ENCODE assay signal across 22 cellular contexts in the genomic region with DNA sequence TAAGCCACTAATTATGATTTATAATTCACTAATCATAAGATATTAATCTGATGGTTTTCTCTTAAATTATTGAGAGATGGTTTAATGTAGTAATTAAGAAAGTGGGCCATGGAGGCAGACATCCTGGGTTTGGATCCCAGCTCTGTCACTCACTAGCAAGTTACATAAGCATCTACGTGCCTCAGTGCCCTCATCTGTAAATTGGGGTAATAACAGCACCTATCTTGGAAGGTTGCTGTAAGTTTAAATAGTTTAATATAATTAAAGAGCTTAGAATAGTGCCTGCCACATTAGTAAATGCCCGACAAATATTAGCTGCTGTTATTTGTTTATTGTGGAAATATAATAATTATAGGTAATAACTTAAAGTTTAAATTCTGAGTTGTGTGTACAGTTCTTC. TPM values are rescaled to one million over a fixed set of nuclear protein-coding genes. Genes with fewer than 3 reads are reported as not detected.
DNase-seq lines count a peak whose midpoint lies in the region; ATAC-seq, FAIRE-seq and TF ChIP-seq lines count a peak whose summit lies in the region.
"Had no signal": no experiment of that assay in that cellular context is flagged by ENCODE, and none has a peak within 500 bp of the region (broad histone marks: within the 10 kb centered on the region; RNA-seq: fewer than 3 reads in every experiment).

No MANE protein-coding gene starts in this region.

- no peak for DNase-seq in HepG2 (ENCODE audit: low spot score)
- DNase-seq in right lobe of liver: no peak
- DNase-seq in immature natural killer cell: no peak
- no peak for DNase-seq in psoas muscle
- DNase-seq in NCI-H2029 (lab: John Stamatoyannopoulos, UW): no peak
- DNase-seq in esophagus squamous epithelium (lab: John Stamatoyannopoulos, UW): no peak
- no peak for DNase-seq in A172 (ENCODE audit: low spot score)
- DNase-seq: CD8-positive, alpha-beta T cell; DMS53; EL; GM23248; HCEC 1CT; KBM-7; NCI-H1105; NCI-H2081 treated with DMSO at 0.1 percent for 48 hours; NCI-H510A; NCI-H82; SHP77 treated with DMSO at 0.1 percent for 48 hours had no signal

- TF ChIP-seq POLR2A in HepG2 (IDR thresholded peaks at IDR 0.05; ENCODE audit: insufficient read depth in 1 of 2, low read depth in 2 of 2, low read length in 2 of 2) (no peak), right lobe of liver (IDR thresholded peaks at IDR 0.05) (no peak), esophagus squamous epithelium (IDR thresholded peaks at IDR 0.05) (no peak)

- H3K36me3 ChIP-seq in HepG2 (replicated peaks in 1 of 2; ENCODE audit: control insufficient read depth in 1 of 2, insufficient read depth in 2 of 2, low read length in 2 of 2) (0 out of 5 replicates have a peak, but pooled peaks cover 0 to 5% of the 10 kb centered on the region in 2 experiments), right lobe of liver (no peaks in the 10 kb centered on the region), psoas muscle (ENCODE audit: insufficient read depth in 1 of 2, low read depth in 1 of 2) (no peaks in the 10 kb centered on the region), esophagus squamous epithelium (no peaks in the 10 kb centered on the region)

- TF ChIP-seq RAD21 in HepG2 (CRISPR knock-in tag; IDR thresholded peaks at IDR 0.05): no peak

- H3K4me1 ChIP-seq in HepG2 (ENCODE audit: insufficient read depth, low read length) (peaks cover 30% of the 10 kb centered on the region), right lobe of liver (peaks cover 0 to 7% (median 0%) of the 10 kb centered on the region in 4 donors), psoas muscle (peaks cover 27% of the 10 kb centered on the region), esophagus squamous epithelium (peaks cover 2 to 23% (median 6%) of the 10 kb centered on the region in 3 donors)

- no peaks in the 10 kb centered on the region for H3K79me2 ChIP-seq in HepG2 (ENCODE audit: insufficient read depth, low read length)

- H3K4me3 ChIP-seq in HepG2 (replicated peaks in 1 of 3; ENCODE audit: insufficient read depth in 1 of 3, low read depth in 2 of 3, low read length in 3 of 3): no peak overlapping the region
- no peak overlapping the region for H3K4me3 ChIP-seq in right lobe of liver
- no peak overlapping the region for H3K4me3 ChIP-seq in psoas muscle
- no peak overlapping the region for H3K4me3 ChIP-seq in esophagus squamous epithelium
- H3K4me3 ChIP-seq: BLaER1 treated with 17β-estradiol and CSF1 and Interleukin-3, amounts not matched to agents 10 nM and 100 nM; GM23248 had no signal

- H2AFZ ChIP-seq in HepG2 (ENCODE audit: low read length): no peak overlapping the region
- H2AFZ ChIP-seq: GM23248 had no signal

- BruUV-seq in HepG2 (replicated peaks; lab: Mats Ljungman, UMichigan): no TSS peak

- intact Hi-C loops in HepG2 (cut with micrococcal nuclease; ENCODE audit: unreplicated experiment) (no loop called here), right lobe of liver (cut with DNase I) (no loop called here), psoas muscle (cut with DNase I) (no loop called here), esophagus squamous epithelium (cut with DNase I) (no loop called here)

- H3K36me3 Mint-ChIP-seq in immature natural killer cell: peaks cover 0 to 4% (median 0%) of the 10 kb centered on the region in 3 donors

- H3K9me3 ChIP-seq in HepG2 (ENCODE audit: low read length): no peaks in the 10 kb centered on the region
- no peaks in the 10 kb centered on the region for H3K9me3 ChIP-seq in right lobe of liver
- H3K9me3 ChIP-seq in psoas muscle: no peaks in the 10 kb centered on the region
- H3K9me3 ChIP-seq in esophagus squamous epithelium: no peaks in the 10 kb centered on the region

- H3K9me3 Mint-ChIP-seq in immature natural killer cell: no peaks in the 10 kb centered on the region
- H3K9me3 Mint-ChIP-seq: CD8-positive, alpha-beta T cell had no signal

- H3K9ac ChIP-seq in HepG2 (ENCODE audit: insufficient read depth, low read depth, low read length): no peak overlapping the region
- H3K9ac ChIP-seq: GM23248 had no signal

- FAIRE-seq in HepG2 (lab: Jason Lieb, UNC): no peak
- FAIRE-seq: GM12891, GM19239 had no signal

- peaks cover 24 to 29% of the 10 kb centered on the region in 2 donors for H3K4me1 Mint-ChIP-seq in immature natural killer cell

- POLR2A ChIA-PET in HepG2 (lab: Yijun Ruan, JAX): no interaction called here

- no peak for TF ChIP-seq CTCF in HepG2 (CRISPR knock-in tag; IDR thresholded peaks at IDR 0.05)
- no peak for TF ChIP-seq CTCF in right lobe of liver (IDR thresholded peaks at IDR 0.05)
- no peak for TF ChIP-seq CTCF in psoas muscle (IDR thresholded peaks at IDR 0.05)
- no peak for TF ChIP-seq CTCF in esophagus squamous epithelium (IDR thresholded peaks at IDR 0.05)

- no peaks in the 10 kb centered on the region for H3K27me3 ChIP-seq in HepG2 (ENCODE audit: control insufficient read depth in 1 of 2, insufficient read depth in 2 of 2, low read length in 2 of 2)
- H3K27me3 ChIP-seq in right lobe of liver: no peaks in the 10 kb centered on the region
- H3K27me3 ChIP-seq in psoas muscle (ENCODE audit: insufficient read depth in 3 of 3, low read length in 2 of 3): no peaks in the 10 kb centered on the region
- no peaks in the 10 kb centered on the region for H3K27me3 ChIP-seq in esophagus squamous epithelium
- H3K27me3 ChIP-seq: BLaER1 treated with 17β-estradiol and CSF1 and Interleukin-3, amounts not matched to agents 10 nM and 100 nM had no signal

- H3K4me2 ChIP-seq in HepG2 (ENCODE audit: low read depth, low read length): no peak overlapping the region

- ATAC-seq in HepG2 (no peak), right lobe of liver (no peak), psoas muscle (no peak), HG03521 (IDR thresholded peaks at IDR 0.05; ENCODE audit: unreplicated experiment) (no peak)

- in situ Hi-C loops in HepG2 (cut with HindIII; ENCODE audit: extremely low pct_ligation_motif_present, low pct_unique_long_range_greater_than_20kb): no loop called here

- H3K4me3 Mint-ChIP-seq in immature natural killer cell: no peak overlapping the region
- H3K4me3 Mint-ChIP-seq: CD8-positive, alpha-beta T cell had no signal

- H4K20me1 ChIP-seq in HepG2 (ENCODE audit: insufficient read depth, low read length): no peaks in the 10 kb centered on the region
- H4K20me1 ChIP-seq: BLaER1 treated with 17β-estradiol and CSF1 and Interleukin-3, amounts not matched to agents 10 nM and 100 nM had no signal

- H3K27me3 Mint-ChIP-seq in immature natural killer cell (ENCODE audit: low read depth in 3 of 3): no peaks in the 10 kb centered on the region

- WGBS in HepG2 (ENCODE audit: low lambda C conversion rate): 97% methylated on average over 2 of the region's 2 CpGs
- 89% methylated on average over 2 of the region's 2 CpGs for WGBS in right lobe of liver (ENCODE audit: insufficient coverage, low coverage, low lambda C conversion rate, missing lambda C conversion rate)
- WGBS in psoas muscle, 3 donors: 95 to 100% (median 98%) methylated on average over 2 of the region's 2 CpGs
- WGBS in esophagus squamous epithelium, 2 donors: 91 to 93% methylated on average over 2 of the region's 2 CpGs

- TF ChIP-seq EP300 in HepG2 (IDR thresholded peaks at IDR 0.05; ENCODE audit: low read depth in 2 of 2, low read length in 2 of 2) (no peak), HepG2 (CRISPR knock-in tag; IDR thresholded peaks at IDR 0.05; ENCODE audit: borderline replicate concordance) (no peak)

- CTCF ChIA-PET in HepG2 (lab: Yijun Ruan, JAX; ENCODE audit: low intra/inter-chr PET ratio, low total read pairs): no interaction called here

- no peak overlapping the region for H3K27ac ChIP-seq in HepG2 (ENCODE audit: extremely low read length, insufficient read depth, low read length)
- H3K27ac ChIP-seq in right lobe of liver: peak overlapping the region in 1 of 3 donors; percentile 55
- peak overlapping the region; percentile 53 for H3K27ac ChIP-seq in psoas muscle
- peak overlapping the region in 2 of 4 donors; percentile 15 to 22 for H3K27ac ChIP-seq in esophagus squamous epithelium
- H3K27ac ChIP-seq: GM23248 had no signal

- peak overlapping the region in 4 of 6 donors; percentile 43 to 87 (median 82) for H3K27ac Mint-ChIP-seq in immature natural killer cell
- H3K27ac Mint-ChIP-seq: CD8-positive, alpha-beta T cell had no signal

RNA-seq across cellular contexts. Expression of a gene that starts 30.9 kb away (rescaled TPM):
- total RNA-seq in HepG2 (2016; rRNA removed; fragmentation: Illumina TruSeq; extraction: Trizol): 24.9 and 34.8 TPM in 2 replicates
- total RNA-seq in HepG2 (2016; cell fraction: cytosol; rRNA removed; fragmentation: Illumina TruSeq; extraction: Trizol; ENCODE audit: low read depth): 8.2 and 8.5 TPM in 2 replicates
- total RNA-seq in HepG2 (2016; cell fraction: insoluble cytoplasmic fraction; rRNA removed; fragmentation: Illumina TruSeq; extraction: Trizol): 26.2 and 31.2 TPM in 2 replicates
- total RNA-seq in HepG2 (2016; cell fraction: membrane; rRNA removed; fragmentation: Illumina TruSeq; extraction: Trizol): 13.7 and 14.1 TPM in 2 replicates
- 33.5 and 34.7 TPM in 2 replicates for total RNA-seq in HepG2 (2016; cell fraction: nucleus; rRNA removed; fragmentation: Illumina TruSeq; extraction: Trizol)
- 28.0 and 28.3 TPM in 2 replicates for polyA plus RNA-seq in HepG2 (2011; rRNA removed)
- 18.3 and 23.5 TPM in 2 replicates for polyA plus RNA-seq in HepG2 (2011; cell fraction: cytosol; rRNA removed)
- polyA plus RNA-seq in HepG2 (2011; cell fraction: nucleus; rRNA removed): 14.1 and 17.0 TPM in 2 replicates
- polyA plus RNA-seq in HepG2 (2012): 23.1 and 32.2 TPM in 2 replicates
- polyA plus RNA-seq in HepG2 (2016; cell fraction: cytosol; fragmentation: Illumina TruSeq; extraction: Trizol; ENCODE audit: low read depth): 11.4 and 14.0 TPM in 2 replicates
- polyA plus RNA-seq in HepG2 (2016; cell fraction: insoluble cytoplasmic fraction; fragmentation: Illumina TruSeq; extraction: Trizol; ENCODE audit: low read depth): 49.9 and 58.4 TPM in 2 replicates
- polyA plus RNA-seq in HepG2 (2016; cell fraction: membrane; fragmentation: Illumina TruSeq; extraction: Trizol; ENCODE audit: low read depth): 17.1 and 19.7 TPM in 2 replicates
- 22.3 and 23.0 TPM in 2 replicates for polyA plus RNA-seq in HepG2 (2016; cell fraction: nucleus; fragmentation: Illumina TruSeq; extraction: Trizol; ENCODE audit: insufficient read depth, low read depth)
- polyA minus RNA-seq in HepG2 (2011; rRNA and poly(A)+ RNA removed; ENCODE audit: low replicate concordance): 22.8 and 28.8 TPM in 2 replicates
- polyA minus RNA-seq in HepG2 (2011; cell fraction: cytosol; rRNA and poly(A)+ RNA removed): 18.5 and 21.5 TPM in 2 replicates
- polyA minus RNA-seq in HepG2 (2011; cell fraction: nucleus; rRNA and poly(A)+ RNA removed): 132 and 154 TPM in 2 replicates
- 10 to 100 TPM; 17.1 to 39.4 (median 25.5) TPM for total RNA-seq in right lobe of liver
- polyA plus RNA-seq in immature natural killer cell: 10 to 100 TPM; 52.4 to 89.2 (median 74.1) TPM
- total RNA-seq in psoas muscle: 10 to 100 TPM; 48.2 to 74.5 (median 57.2) TPM
- 10 to 100 TPM; 34.2 to 72.4 (median 40.6) TPM for polyA plus RNA-seq in psoas muscle
- 10 to 100 TPM; 16.6 to 28.3 (median 24.3) TPM for total RNA-seq in esophagus squamous epithelium
- 36.0 and 36.5 TPM in 2 replicates for total RNA-seq in A172 (2014; rRNA removed; shearing (Covaris generic))

RNA-seq across cellular contexts. Expression of a gene that starts 31.2 kb away (rescaled TPM):
- 7.7 and 11.7 TPM in 2 replicates for total RNA-seq in HepG2 (2016; rRNA removed; fragmentation: Illumina TruSeq; extraction: Trizol)
- 1.8 and 2.4 TPM in 2 replicates for total RNA-seq in HepG2 (2016; cell fraction: cytosol; rRNA removed; fragmentation: Illumina TruSeq; extraction: Trizol; ENCODE audit: low read depth)
- 8.0 and 11.5 TPM in 2 replicates for total RNA-seq in HepG2 (2016; cell fraction: insoluble cytoplasmic fraction; rRNA removed; fragmentation: Illumina TruSeq; extraction: Trizol)
- total RNA-seq in HepG2 (2016; cell fraction: membrane; rRNA removed; fragmentation: Illumina TruSeq; extraction: Trizol): 2.9 and 3.2 TPM in 2 replicates
- 3.7 and 4.5 TPM in 2 replicates for total RNA-seq in HepG2 (2016; cell fraction: nucleus; rRNA removed; fragmentation: Illumina TruSeq; extraction: Trizol)
- 7.8 and 8.3 TPM in 2 replicates for polyA plus RNA-seq in HepG2 (2011; rRNA removed)
- polyA plus RNA-seq in HepG2 (2011; cell fraction: cytosol; rRNA removed): 7.5 and 9.2 TPM in 2 replicates
- 1.4 and 2.0 TPM in 2 replicates for polyA plus RNA-seq in HepG2 (2011; cell fraction: nucleus; rRNA removed)
- polyA plus RNA-seq in HepG2 (2012): 4.9 and 12.6 TPM in 2 replicates
- polyA plus RNA-seq in HepG2 (2016; cell fraction: cytosol; fragmentation: Illumina TruSeq; extraction: Trizol; ENCODE audit: low read depth): 1.8 and 2.2 TPM in 2 replicates
- 10.1 and 10.5 TPM in 2 replicates for polyA plus RNA-seq in HepG2 (2016; cell fraction: insoluble cytoplasmic fraction; fragmentation: Illumina TruSeq; extraction: Trizol; ENCODE audit: low read depth)
- 2.2 and 2.3 TPM in 2 replicates for polyA plus RNA-seq in HepG2 (2016; cell fraction: membrane; fragmentation: Illumina TruSeq; extraction: Trizol; ENCODE audit: low read depth)
- 2.4 and 3.5 TPM in 2 replicates for polyA plus RNA-seq in HepG2 (2016; cell fraction: nucleus; fragmentation: Illumina TruSeq; extraction: Trizol; ENCODE audit: insufficient read depth, low read depth)
- polyA minus RNA-seq in HepG2 (2011; rRNA and poly(A)+ RNA removed; ENCODE audit: low replicate concordance): 1.0 and 4.2 TPM in 2 replicates
- 2.5 and 3.7 TPM in 2 replicates for polyA minus RNA-seq in HepG2 (2011; cell fraction: cytosol; rRNA and poly(A)+ RNA removed)
- polyA minus RNA-seq in HepG2 (2011; cell fraction: nucleus; rRNA and poly(A)+ RNA removed): 7.6 and 9.3 TPM in 2 replicates
- total RNA-seq in right lobe of liver: 10 to 100 TPM; 13.5 to 18.6 (median 16.0) TPM
- polyA plus RNA-seq in immature natural killer cell: 1 to 10 TPM; 1.3 to 3.4 (median 2.9) TPM
- total RNA-seq in psoas muscle: 1 to 10 TPM; 3.5 to 4.4 (median 3.8) TPM
- 1 to 10 TPM; 4.1 to 7.3 (median 4.6) TPM for polyA plus RNA-seq in psoas muscle
- 1 to 10 TPM; 1.4 to 5.2 (median 1.6) TPM for total RNA-seq in esophagus squamous epithelium
- total RNA-seq in A172 (2014; rRNA removed; shearing (Covaris generic)): 2.2 and 2.8 TPM in 2 replicates
